In genomic region chr3:190382082-190382481, GRCh38 we compare ENCODE assay signal across 16 cellular contexts. TPM values are rescaled to one million over a fixed set of nuclear protein-coding genes. Genes with fewer than 3 reads are reported as not detected.
DNase-seq lines count a peak whose midpoint lies in the region; ATAC-seq and TF ChIP-seq lines count a peak whose summit lies in the region.
"Had no signal": no experiment of that assay in that cellular context is flagged by ENCODE, and none has a peak within 500 bp of the region (broad histone marks: within the 10 kb centered on the region; RNA-seq: fewer than 3 reads in every experiment).

No MANE protein-coding gene starts in this region.

- in situ Hi-C loops in astrocyte of the cerebellum (cut with HindIII; ENCODE audit: low sequenced_read_pairs): no loop called here

- no peak for ATAC-seq in psoas muscle

- DNase-seq in BJ (ENCODE audit: low read depth): peak; percentile 58
- DNase-seq in HFFc6: peak; percentile 45
- peak; percentile 50 for DNase-seq in astrocyte of the cerebellum (ENCODE audit: low read depth)
- DNase-seq in kidney epithelial cell (ENCODE audit: low read depth): peak; percentile 89
- DNase-seq in D341Med (ENCODE audit: low spot score): no peak
- no peak for DNase-seq in Karpas-422
- no peak for DNase-seq in psoas muscle
- no peak for DNase-seq in NCI-H1694 treated with DMSO at 0.1 percent for 48 hours (lab: John Stamatoyannopoulos, UW)
- DNase-seq: activated CD4-positive, alpha-beta T cell treated with anti-CD3 and anti-CD28 coated beads, Interleukin-2, amount 50 U/mL, for 1 hour; activated naive CD8-positive, alpha-beta T cell treated with anti-CD3 and anti-CD28 coated beads, Interleukin-2, amount 10 ng/mL, durations not matched to agents 7 days and 5 days; COR-L47; H7; stimulated activated CD4-positive, alpha-beta T cell treated with anti-CD3 and anti-CD28 coated beads, Interleukin-4, amount 100 ng/mL, for 4 hours had no signal

- H2AFZ ChIP-seq in Karpas-422 (ENCODE audit: low read length): no peak overlapping the region
- H2AFZ ChIP-seq: hepatocyte, parathyroid adenoma had no signal

- H3K4me1 ChIP-seq in Karpas-422 (ENCODE audit: low read length): no peaks in the 10 kb centered on the region
- H3K4me1 ChIP-seq in psoas muscle: peaks cover 4% of the 10 kb centered on the region
- H3K4me1 ChIP-seq: parathyroid adenoma had no signal

- H3K9me2 ChIP-seq in Karpas-422 (replicated peaks; ENCODE audit: insufficient read depth, low read length): no peaks in the 10 kb centered on the region

- H3K27me3 Mint-ChIP-seq in HFFc6 (ENCODE audit: insufficient read depth): no peaks in the 10 kb centered on the region
- H3K27me3 Mint-ChIP-seq: activated naive CD8-positive, alpha-beta T cell treated with anti-CD3 and anti-CD28 coated beads, Interleukin-2, amount 10 ng/mL, durations not matched to agents 7 days and 5 days had no signal

- no peak overlapping the region for H3K4me3 ChIP-seq in BJ (ENCODE audit: low read depth, low read length)
- H3K4me3 ChIP-seq in astrocyte of the cerebellum (ENCODE audit: low read depth, low read length): no peak overlapping the region
- H3K4me3 ChIP-seq in kidney epithelial cell (ENCODE audit: low read depth, low read length): no peak overlapping the region
- H3K4me3 ChIP-seq in Karpas-422 (ENCODE audit: low read length): no peak overlapping the region
- H3K4me3 ChIP-seq in psoas muscle: no peak overlapping the region
- H3K4me3 ChIP-seq: hepatocyte, lung had no signal

- no peaks in the 10 kb centered on the region for H3K27me3 ChIP-seq in BJ (ENCODE audit: control insufficient read depth, insufficient read depth, low read length)
- H3K27me3 ChIP-seq in kidney epithelial cell (ENCODE audit: control insufficient read depth, insufficient read depth, low read length): no peaks in the 10 kb centered on the region
- H3K27me3 ChIP-seq in Karpas-422 (ENCODE audit: low read length): no peaks in the 10 kb centered on the region
- H3K27me3 ChIP-seq in psoas muscle (ENCODE audit: insufficient read depth in 3 of 3, low read length in 2 of 3): no peaks in the 10 kb centered on the region
- H3K27me3 ChIP-seq: hepatocyte had no signal

- H3K9me3 ChIP-seq in Karpas-422 (ENCODE audit: low read length) (no peaks in the 10 kb centered on the region), psoas muscle (no peaks in the 10 kb centered on the region)

- H3K4me1 Mint-ChIP-seq in HFFc6 (ENCODE audit: low read depth): peaks cover 74% of the 10 kb centered on the region
- H3K4me1 Mint-ChIP-seq: activated naive CD8-positive, alpha-beta T cell treated with anti-CD3 and anti-CD28 coated beads, Interleukin-2, amount 10 ng/mL, durations not matched to agents 7 days and 5 days had no signal

- intact Hi-C loops in psoas muscle (cut with DNase I): no loop called here

- POLR2A ChIA-PET in BJ (lab: Charles Lee): no interaction called here

- no peaks in the 10 kb centered on the region for H4K20me1 ChIP-seq in Karpas-422 (ENCODE audit: insufficient read depth, low read depth, low read length)

- H3K79me2 ChIP-seq in Karpas-422 (ENCODE audit: low read length): no peaks in the 10 kb centered on the region
- H3K79me2 ChIP-seq: hepatocyte, parathyroid adenoma had no signal

- CTCF ChIA-PET in BJ (lab: Yijun Ruan, JAX): no interaction called here

- H3K4me2 ChIP-seq in Karpas-422 (ENCODE audit: low read depth, low read length, poor library complexity, severe bottlenecking): no peak overlapping the region
- H3K4me2 ChIP-seq: hepatocyte had no signal

- H3K4me3 Mint-ChIP-seq in HFFc6: no peak overlapping the region
- H3K4me3 Mint-ChIP-seq: activated naive CD8-positive, alpha-beta T cell treated with anti-CD3 and anti-CD28 coated beads, Interleukin-2, amount 10 ng/mL, durations not matched to agents 7 days and 5 days had no signal

- H3K9ac ChIP-seq in Karpas-422 (ENCODE audit: low read length): no peak overlapping the region
- H3K9ac ChIP-seq: parathyroid adenoma had no signal

- TF ChIP-seq CTCF in BJ (IDR thresholded peaks at IDR 0.05; ENCODE audit: insufficient read depth, low read depth, low read length): no peak
- TF ChIP-seq CTCF in HFFc6 (IDR thresholded peaks at IDR 0.05): no peak
- TF ChIP-seq CTCF in astrocyte of the cerebellum (IDR thresholded peaks at IDR 0.05; ENCODE audit: low read depth, low read length, missing control alignments): no peak
- TF ChIP-seq CTCF in kidney epithelial cell (IDR thresholded peaks at IDR 0.05; ENCODE audit: insufficient read depth, low read length, poor library complexity, severe bottlenecking): no peak
- TF ChIP-seq CTCF in psoas muscle (IDR thresholded peaks at IDR 0.05): no peak

- H3K36me3 ChIP-seq in BJ (ENCODE audit: control insufficient read depth, insufficient read depth, low read length) (no peaks in the 10 kb centered on the region), kidney epithelial cell (ENCODE audit: control insufficient read depth, insufficient read depth, low read length) (no peaks in the 10 kb centered on the region), Karpas-422 (ENCODE audit: insufficient read depth, low read length) (no peaks in the 10 kb centered on the region), psoas muscle (ENCODE audit: insufficient read depth in 1 of 2, low read depth in 1 of 2) (no peaks in the 10 kb centered on the region)

- H3K36me3 Mint-ChIP-seq in HFFc6 (ENCODE audit: low read depth): no peaks in the 10 kb centered on the region
- H3K36me3 Mint-ChIP-seq: activated naive CD8-positive, alpha-beta T cell treated with anti-CD3 and anti-CD28 coated beads, Interleukin-2, amount 10 ng/mL, durations not matched to agents 7 days and 5 days had no signal

- no peaks in the 10 kb centered on the region for H3K9me3 Mint-ChIP-seq in HFFc6
- H3K9me3 Mint-ChIP-seq: activated naive CD8-positive, alpha-beta T cell treated with anti-CD3 and anti-CD28 coated beads, Interleukin-2, amount 10 ng/mL, durations not matched to agents 7 days and 5 days had no signal

- H3K27ac ChIP-seq in Karpas-422 (ENCODE audit: low read length): no peak overlapping the region
- no peak overlapping the region for H3K27ac ChIP-seq in psoas muscle
- H3K27ac ChIP-seq: hepatocyte, parathyroid adenoma had no signal

- peak overlapping the region; percentile 61 for H3K27ac Mint-ChIP-seq in HFFc6
- H3K27ac Mint-ChIP-seq: activated naive CD8-positive, alpha-beta T cell treated with anti-CD3 and anti-CD28 coated beads, Interleukin-2, amount 10 ng/mL, durations not matched to agents 7 days and 5 days had no signal

RNA-seq across cellular contexts. Expression of gene CLDN16, which starts 5.9 kb away (rescaled TPM):
- not detected in 2 replicates for polyA plus RNA-seq in BJ (2011; rRNA removed)
- polyA minus RNA-seq in BJ (2011; rRNA and poly(A)+ RNA removed): not detected in 2 replicates
- under 1 TPM in 2 of 6 experiments, not detected in 4; 0.05 to 0.07 TPM for total RNA-seq in HFFc6 (2021; fragmentation: NEBNext Ultra II Directional; extraction: Animal tissue kit (Norgen Biotek cat#: 25700))
- total RNA-seq in kidney epithelial cell: 10.9 and 12.0 TPM in 2 replicates
- total RNA-seq in Karpas-422 (2014; rRNA removed; shearing (Covaris generic); ENCODE audit: low replicate concordance): not detected in 2 replicates
- total RNA-seq in psoas muscle: not detected
- not detected for polyA plus RNA-seq in psoas muscle
- total RNA-seq: activated naive CD8-positive, alpha-beta T cell treated with anti-CD3 and anti-CD28 coated beads, Interleukin-2, amount 10 ng/mL, durations not matched to agents 7 days and 5 days had no signal

RNA-seq across cellular contexts. Expression of gene CLDN1, which starts 59.8 kb away (rescaled TPM):
- polyA plus RNA-seq in BJ (2011; rRNA removed) (1.3 and 1.7 TPM in 2 replicates), psoas muscle (under 1 TPM; 0.30 to 0.51 (median 0.35) TPM)
- polyA minus RNA-seq in BJ (2011; rRNA and poly(A)+ RNA removed): 0.87 and 1.00 TPM in 2 replicates
- total RNA-seq in HFFc6 (2021; fragmentation: NEBNext Ultra II Directional; extraction: Animal tissue kit (Norgen Biotek cat#: 25700)): under 1 TPM; 0.61 to 0.85 (median 0.79) TPM
- total RNA-seq in kidney epithelial cell (305 and 316 TPM in 2 replicates), psoas muscle (under 1 TPM in 3 of 4 donors, not detected in 1; 0.25 to 0.62 (median 0.39) TPM)
- total RNA-seq in Karpas-422 (2014; rRNA removed; shearing (Covaris generic); ENCODE audit: low replicate concordance): not detected in 2 replicates
- total RNA-seq: activated naive CD8-positive, alpha-beta T cell treated with anti-CD3 and anti-CD28 coated beads, Interleukin-2, amount 10 ng/mL, durations not matched to agents 7 days and 5 days had no signal

Comparison
In these comparisons a context has a peak if more than half of its experiments do, and no peak if none do; other contexts are left out.
1. DNase-seq: peak in BJ (single experiment), HFFc6 (single experiment), astrocyte of the cerebellum (single experiment) and kidney epithelial cell (single experiment); none in D341Med (single experiment), Karpas-422 (single experiment), psoas muscle (0 of 2) and NCI-H1694 treated with DMSO at 0.1 percent for 48 hours (single experiment).
2. RNA of gene CLDN16, which starts 5.9 kb away (total RNA-seq): 10.9 to 12.0 TPM in kidney epithelial cell; 0.05 to 0.07 TPM in HFFc6, not detected in Karpas-422 and not detected in psoas muscle; every median in the first group is over 10 times any median in the second.
3. RNA of gene CLDN1, which starts 59.8 kb away (total RNA-seq): 305 to 316 TPM in kidney epithelial cell; 0.61 to 0.85 TPM in HFFc6, 0.25 to 0.62 TPM in psoas muscle and not detected in Karpas-422; every median in the first group is over 100 times any median in the second.